8 cellular contexts compared by ENCODE assay signal in genomic region chr11:75526192-75526541, GRCh38. TPM values are rescaled to one million over a fixed set of nuclear protein-coding genes. Genes with fewer than 3 reads are reported as not detected.
DNase-seq lines count a peak whose midpoint lies in the region; ATAC-seq and TF ChIP-seq lines count a peak whose summit lies in the region.

No MANE protein-coding gene starts in this region.

- no peak for ATAC-seq in naive thymus-derived CD4-positive, alpha-beta T cell
- ATAC-seq in GM18517 (IDR thresholded peaks at IDR 0.05; ENCODE audit: unreplicated experiment) = no peak
- no peak for ATAC-seq in HG03135 (IDR thresholded peaks at IDR 0.05; ENCODE audit: unreplicated experiment)

- no peak for DNase-seq in AG09309 (ENCODE audit: low read depth)
- DNase-seq in Jurkat, Clone E6-1 (ENCODE audit: low read depth, low spot score) = no peak
- no peak for DNase-seq in choroid plexus epithelial cell (ENCODE audit: low read depth)
- no peak for DNase-seq in naive thymus-derived CD4-positive, alpha-beta T cell
- DNase-seq in EL = no peak
- no peak for DNase-seq in activated effector memory CD4-positive, alpha-beta T cell treated with anti-CD3 and anti-CD28 coated beads, Interleukin-2, amount 50 U/mL, for 16 hours

- no peaks in the 10 kb centered on the region for H3K27me3 ChIP-seq in naive thymus-derived CD4-positive, alpha-beta T cell (ENCODE audit: control insufficient read depth in 2 of 2, insufficient read depth in 2 of 2, low read length in 2 of 2)

- peak overlapping the region; percentile 41 to 87 (median 71) for H3K27ac Mint-ChIP-seq in naive thymus-derived CD4-positive, alpha-beta T cell

- intact Hi-C loops in naive thymus-derived CD4-positive, alpha-beta T cell (cut with micrococcal nuclease) = loop anchor here (1.0 to 5.0 kb wide), 7 partner anchors 36 to 856 kb away; partner anchors contain the start of genes RPS3 (in 2 of the 2), GVQW3 (in 1 of the 2), SERPINH1 (in 1 of the 2) and THAP12 (in 1 of the 2)

- no peaks in the 10 kb centered on the region for H3K9me3 Mint-ChIP-seq in naive thymus-derived CD4-positive, alpha-beta T cell

- peaks cover 10 to 40% (median 29%) of the 10 kb centered on the region in 7 donors for H3K4me1 Mint-ChIP-seq in naive thymus-derived CD4-positive, alpha-beta T cell

- no peaks in the 10 kb centered on the region for H3K36me3 Mint-ChIP-seq in naive thymus-derived CD4-positive, alpha-beta T cell

- peak overlapping the region; percentile 61 for H3K4me3 ChIP-seq in AG09309 (ENCODE audit: control insufficient read depth, low read depth, low read length)
- H3K4me3 ChIP-seq in Jurkat, Clone E6-1 (ENCODE audit: low read length) = peak overlapping the region; percentile 71
- H3K4me3 ChIP-seq in choroid plexus epithelial cell (ENCODE audit: low read depth, low read length) = peak overlapping the region; percentile 67
- peak overlapping the region; percentile 61 for H3K4me3 ChIP-seq in naive thymus-derived CD4-positive, alpha-beta T cell (ENCODE audit: low read length)

- no peaks in the 10 kb centered on the region for H3K9me3 ChIP-seq in naive thymus-derived CD4-positive, alpha-beta T cell (ENCODE audit: control insufficient read depth in 2 of 3, low read length in 3 of 3)

- H3K27me3 Mint-ChIP-seq in naive thymus-derived CD4-positive, alpha-beta T cell = peaks cover 0 to 24% (median 0%) of the 10 kb centered on the region in 5 donors

- H3K36me3 ChIP-seq in naive thymus-derived CD4-positive, alpha-beta T cell (ENCODE audit: control insufficient read depth in 2 of 3, insufficient read depth in 3 of 3, low read length in 3 of 3) = no peaks in the 10 kb centered on the region

- POLR2A ChIA-PET in naive thymus-derived CD4-positive, alpha-beta T cell (lab: Charles Lee) = interaction anchor here (0.6 to 1.9 kb wide), 4 partner anchors 9 to 96 kb away, joined by 3 to 5 read pairs (median 4); no protein-coding TSS in a partner anchor

- peak overlapping the region; percentile 71 for H3K27ac ChIP-seq in naive thymus-derived CD4-positive, alpha-beta T cell (ENCODE audit: low read depth, low read length)

- no peak for TF ChIP-seq CTCF in AG09309 (IDR thresholded peaks at IDR 0.05; ENCODE audit: control insufficient read depth, insufficient read depth, low read depth, low read length, missing control alignments)
- TF ChIP-seq CTCF in choroid plexus epithelial cell (conservative IDR thresholded peaks at IDR 0.05; ENCODE audit: low read depth, low read length) = no peak

- peaks cover 0 to 16% of the 10 kb centered on the region in 2 donors for H3K4me1 ChIP-seq in naive thymus-derived CD4-positive, alpha-beta T cell (ENCODE audit: control insufficient read depth in 2 of 2, insufficient read depth in 2 of 2, low read length in 2 of 2)

- H3K4me3 Mint-ChIP-seq in naive thymus-derived CD4-positive, alpha-beta T cell = peak overlapping the region; percentile 71 to 89 (median 84)

- CTCF ChIA-PET in naive thymus-derived CD4-positive, alpha-beta T cell (lab: Charles Lee) = interaction anchor here (0.8 to 4.5 kb wide), 5 partner anchors 51 to 246 kb away, joined by 3 to 28 read pairs (median 4); no protein-coding TSS in a partner anchor

RNA-seq across cellular contexts. Expression of gene GDPD5, which starts 0.4 kb away (rescaled TPM):
- polyA plus RNA-seq in Jurkat, Clone E6-1 (2012; ENCODE audit: insufficient read depth, insufficient read length) = 6.8 TPM
- 10 to 100 TPM; 18.0 to 50.3 (median 24.7) TPM for total RNA-seq in naive thymus-derived CD4-positive, alpha-beta T cell
- polyA plus RNA-seq in naive thymus-derived CD4-positive, alpha-beta T cell = 1 to 10 TPM; 3.9 to 7.1 TPM

RNA-seq across cellular contexts. Expression of gene SERPINH1, which starts 35.9 kb away (rescaled TPM):
- 22.8 TPM for polyA plus RNA-seq in Jurkat, Clone E6-1 (2012; ENCODE audit: insufficient read depth, insufficient read length)
- 10 to 100 TPM in 3 of 5 experiments, 1 to 10 TPM in 2; 5.1 to 19.9 (median 13.2) TPM for total RNA-seq in naive thymus-derived CD4-positive, alpha-beta T cell
- 1 to 10 TPM; 2.9 to 7.8 TPM for polyA plus RNA-seq in naive thymus-derived CD4-positive, alpha-beta T cell
